19 cellular contexts compared by ENCODE assay signal in genomic region chr1:59428828-59429227, GRCh38.
"Had no signal": no experiment of that assay in that cellular context is flagged by ENCODE, and none has a peak within 500 bp of the region (broad histone marks: within the 10 kb centered on the region; RNA-seq: fewer than 3 reads in every experiment).

No MANE protein-coding gene starts in this region.

- H3K27me3 ChIP-seq: body of pancreas, cardiac muscle cell, spleen had no signal

- H3K9me3 ChIP-seq: body of pancreas, left ventricle myocardium inferior, spleen, thoracic aorta had no signal

- H3K4me1 ChIP-seq: spleen had no signal

- H3K27ac Mint-ChIP-seq: activated naive CD4-positive, alpha-beta T cell treated with anti-CD3 and anti-CD28 coated beads, Interleukin-2, amount 50 U/mL, for 24 hours; immature natural killer cell; nephron progenitor cell had no signal

- H3K27me3 Mint-ChIP-seq: activated naive CD4-positive, alpha-beta T cell treated with anti-CD3 and anti-CD28 coated beads, Interleukin-2, amount 50 U/mL, for 24 hours had no signal

- DNase-seq: activated gamma-delta T cell treated with Interleukin-2 at 50 U/mL for 16 hours; activated T-cell treated with anti-CD3 and anti-CD28 coated beads, Interleukin-2, amount 50 U/mL, for 1 hour; anterior cingulate cortex; body of pancreas; effector CD4-positive, alpha-beta T cell; foreskin fibroblast; immature natural killer cell; left ventricle myocardium inferior; nephron progenitor cell; nucleus accumbens; posterior cingulate gyrus; spleen; stimulated activated CD4-positive, alpha-beta T cell treated with anti-CD3 and anti-CD28 coated beads, Interleukin-4, amount 100 ng/mL, for 24 hours; stimulated activated naive CD4-positive, alpha-beta T cell treated with Interleukin-2 at 50 U/mL for 16 hours; T-helper 1 cell had no signal

- H3K9me3 Mint-ChIP-seq: activated naive CD4-positive, alpha-beta T cell treated with anti-CD3 and anti-CD28 coated beads, Interleukin-2, amount 50 U/mL, for 24 hours; immature natural killer cell; nephron progenitor cell had no signal

- H3K4me3 Mint-ChIP-seq: activated naive CD4-positive, alpha-beta T cell treated with anti-CD3 and anti-CD28 coated beads, Interleukin-2, amount 50 U/mL, for 24 hours; immature natural killer cell; nephron progenitor cell had no signal

- H3K4me3 ChIP-seq: body of pancreas, cardiac muscle cell, left ventricle myocardium inferior, spleen, thoracic aorta had no signal

- H3K36me3 ChIP-seq: cardiac muscle cell, left ventricle myocardium inferior, spleen, thoracic aorta had no signal

- ATAC-seq: body of pancreas, sciatic nerve had no signal

- H3K27ac ChIP-seq: body of pancreas, cardiac muscle cell, left ventricle myocardium inferior, spleen, thoracic aorta had no signal

- H3K4me1 Mint-ChIP-seq: immature natural killer cell had no signal
